ENCODE assay signal across 30 cellular contexts in genomic region chr9:35014517-35014916, GRCh38. TPM values are rescaled to one million over a fixed set of nuclear protein-coding genes. Genes with fewer than 3 reads are reported as not detected.
"Had no signal": no experiment of that assay in that cellular context is flagged by ENCODE, and none has a peak within 500 bp of the region (broad histone marks: within the 10 kb centered on the region; RNA-seq: fewer than 3 reads in every experiment).

No MANE protein-coding gene starts in this region.

- DNase-seq: hippocampal formation; kidney glomerular epithelial cell; left cardiac atrium; left ventricle myocardium inferior; mesendoderm; naive B cell; natural killer cell; nephron progenitor cell; occipital lobe; right cardiac atrium; sigmoid colon; small intestine; spleen; stimulated activated CD4-positive, alpha-beta T cell treated with anti-CD3 and anti-CD28 coated beads, Interleukin-4, amount 100 ng/mL, for 24 hours; stimulated activated naive CD4-positive, alpha-beta T cell; tibial artery; trophoblast cell; upper lobe of right lung had no signal

- H3K27ac Mint-ChIP-seq: mesothelial cell of epicardium; naive B cell; natural killer cell; nephron progenitor cell; neural progenitor cell; stimulated activated effector memory CD8-positive, alpha-beta T cell treated with anti-CD3 and anti-CD28 coated beads, Interleukin-12 subunit alpha, Interleukin-12 subunit beta, amount 100 ng/mL, for 72 hours; stimulated activated naive CD8-positive, alpha-beta T cell treated with anti-CD3 and anti-CD28 coated beads, Interleukin-15, Interleukin-2, amounts not matched to agents 100 ng/mL and 50 ng/mL, for 24 hours had no signal

- H3K4me1 Mint-ChIP-seq: mesothelial cell of epicardium; naive B cell; natural killer cell; neural progenitor cell; stimulated activated effector memory CD8-positive, alpha-beta T cell treated with anti-CD3 and anti-CD28 coated beads, Interleukin-12 subunit alpha, Interleukin-12 subunit beta, amount 100 ng/mL, for 72 hours had no signal

- H3K9me3 ChIP-seq: neutrophil, upper lobe of right lung had no signal

- ATAC-seq: left cardiac atrium; natural killer cell; right cardiac atrium; stimulated activated effector memory CD8-positive, alpha-beta T cell treated with anti-CD3 and anti-CD28 coated beads, Interleukin-12 subunit alpha, Interleukin-12 subunit beta, amount 100 ng/mL, for 72 hours; upper lobe of right lung had no signal

- H3K4me1 ChIP-seq: left ventricle myocardium inferior, neural progenitor cell, parathyroid adenoma, sigmoid colon, spleen, suprapubic skin, tibial artery, upper lobe of right lung had no signal

- H3K27me3 ChIP-seq: neural progenitor cell, neutrophil, sigmoid colon, spleen, suprapubic skin, tibial artery, upper lobe of right lung had no signal

- H3K27me3 Mint-ChIP-seq: naive B cell; stimulated activated naive CD8-positive, alpha-beta T cell treated with anti-CD3 and anti-CD28 coated beads, Interleukin-15, Interleukin-2, amounts not matched to agents 100 ng/mL and 50 ng/mL, for 24 hours had no signal

- H3K4me3 ChIP-seq: left ventricle myocardium inferior, lung, neural progenitor cell, sigmoid colon, spleen, suprapubic skin, thoracic aorta, tibial artery, upper lobe of right lung had no signal

- H3K4me2 ChIP-seq: neural progenitor cell had no signal

- H3K9ac ChIP-seq: neural progenitor cell, parathyroid adenoma had no signal

- H3K4me3 Mint-ChIP-seq: mesothelial cell of epicardium; naive B cell; natural killer cell; nephron progenitor cell; neural progenitor cell; stimulated activated effector memory CD8-positive, alpha-beta T cell treated with anti-CD3 and anti-CD28 coated beads, Interleukin-12 subunit alpha, Interleukin-12 subunit beta, amount 100 ng/mL, for 72 hours; stimulated activated naive CD8-positive, alpha-beta T cell treated with anti-CD3 and anti-CD28 coated beads, Interleukin-15, Interleukin-2, amounts not matched to agents 100 ng/mL and 50 ng/mL, for 24 hours had no signal

- H3K27ac ChIP-seq: left ventricle myocardium inferior, neural progenitor cell, neutrophil, parathyroid adenoma, sigmoid colon, spleen, suprapubic skin, thoracic aorta, tibial artery, upper lobe of right lung had no signal

- H3K36me3 ChIP-seq: neural progenitor cell, neutrophil had no signal

RNA-seq across cellular contexts. Expression of gene PHF24, which starts 56.4 kb away (rescaled TPM):
- total RNA-seq: mononuclear cell, natural killer cell, osteocyte, pulmonary artery endothelial cell had no signal
